In the genomic region with DNA sequence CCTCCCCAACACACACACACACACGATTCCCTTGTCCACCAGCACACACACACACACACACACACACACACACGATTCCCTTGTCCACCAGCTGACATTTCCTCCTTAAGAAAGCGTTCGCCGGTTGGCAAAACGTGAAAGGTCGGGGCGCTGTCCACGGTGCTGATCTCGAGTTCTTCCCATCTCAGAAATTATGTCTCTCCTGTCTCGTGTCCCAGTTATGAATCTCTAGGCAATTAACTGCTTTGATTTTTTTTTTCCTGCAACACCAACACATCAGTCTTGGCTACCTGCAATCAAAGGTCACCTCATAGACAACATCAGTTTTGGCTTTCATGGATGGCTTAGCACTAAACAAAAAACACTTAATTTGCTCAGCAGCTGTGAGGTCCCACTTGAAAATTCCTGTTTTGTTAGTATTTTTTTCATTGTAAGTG, we compare ENCODE assay signal across 8 cellular contexts. TPM values are rescaled to one million over a fixed set of nuclear protein-coding genes. Genes with fewer than 3 reads are reported as not detected.
A peak's percentile ranks its signal among the peaks of the same experiment; 100 is the strongest.
DNase-seq lines count a peak whose midpoint lies in the region; ATAC-seq and TF ChIP-seq lines count a peak whose summit lies in the region.

No MANE protein-coding gene starts in this region.

- no CpG with 5 or more reads among the region's 11 CpGs for WGBS in trophoblast cell (ENCODE audit: extremely low coverage, insufficient coverage, insufficient read length)

- no peaks in the 10 kb centered on the region for H3K36me3 ChIP-seq in trophoblast cell (ENCODE audit: control insufficient read depth in 1 of 2, insufficient read depth in 2 of 2, low read length in 2 of 2)

- peak; percentile 10 to 55 (median 24) for DNase-seq in CD4-positive, alpha-beta T cell
- DNase-seq in HuH-7 (ENCODE audit: low spot score): peak; percentile 45
- DNase-seq in activated CD4-positive, alpha-beta memory T cell treated with anti-CD3 and anti-CD28 coated beads for 36 hours: peak; percentile 64
- DNase-seq in fibroblast of gingiva (ENCODE audit: low read depth): peak; percentile 26
- peak; percentile 31 to 73 for DNase-seq in trophoblast cell
- no peak for DNase-seq in SIG-M5 (lab: John Stamatoyannopoulos, UW)

- intact Hi-C loops in CD4-positive, alpha-beta T cell (cut with DNase I, micrococcal nuclease): no loop called here
- intact Hi-C loops in activated CD4-positive, alpha-beta memory T cell treated with anti-CD3 and anti-CD28 coated beads for 36 hours (cut with micrococcal nuclease): no loop called here

- H3K36me3 Mint-ChIP-seq in CD4-positive, alpha-beta T cell (ENCODE audit: low read depth): no peaks in the 10 kb centered on the region
- H3K36me3 Mint-ChIP-seq in activated CD4-positive, alpha-beta memory T cell treated with anti-CD3 and anti-CD28 coated beads for 36 hours: peaks cover 4% of the 10 kb centered on the region

- CTCF ChIA-PET in CD4-positive, alpha-beta T cell (lab: Charles Lee): no interaction called here
- CTCF ChIA-PET in activated CD4-positive, alpha-beta memory T cell treated with anti-CD3 and anti-CD28 coated beads for 36 hours (lab: Charles Lee): interaction anchor here (1.4 kb wide), 1 partner anchor 14 kb away, joined by 5 read pairs; no protein-coding TSS in a partner anchor

- H3K79me1 ChIP-seq in trophoblast cell (ENCODE audit: low read length): no peaks in the 10 kb centered on the region

- no peak overlapping the region for H2AFZ ChIP-seq in trophoblast cell (ENCODE audit: insufficient read depth, low read length, poor library complexity)

- H3K27me3 ChIP-seq in CD4-positive, alpha-beta T cell (ENCODE audit: control insufficient read depth, insufficient read depth, low read length): peaks cover 78% of the 10 kb centered on the region
- H3K27me3 ChIP-seq in trophoblast cell (ENCODE audit: insufficient read depth, low read length): peaks cover 30% of the 10 kb centered on the region

- H3K4me3 Mint-ChIP-seq in CD4-positive, alpha-beta T cell: peak overlapping the region; percentile 34
- H3K4me3 Mint-ChIP-seq in activated CD4-positive, alpha-beta memory T cell treated with anti-CD3 and anti-CD28 coated beads for 36 hours: peak overlapping the region; percentile 23

- no peak overlapping the region for H2BK12ac ChIP-seq in trophoblast cell (ENCODE audit: low read length)

- H3K23ac ChIP-seq in trophoblast cell (ENCODE audit: low read length): no peak overlapping the region

- no peak overlapping the region for H3K4me2 ChIP-seq in trophoblast cell (ENCODE audit: low read length)

- peaks cover 7 to 19% of the 10 kb centered on the region in 2 experiments for H3K4me1 ChIP-seq in trophoblast cell (ENCODE audit: control insufficient read depth in 1 of 2, insufficient read depth in 2 of 2, low read length in 2 of 2)

- no peak overlapping the region for H3K4ac ChIP-seq in trophoblast cell (ENCODE audit: low read depth, low read length)

- no peak overlapping the region for H2BK5ac ChIP-seq in trophoblast cell (ENCODE audit: low read depth, low read length, poor library complexity)

- H3K27me3 Mint-ChIP-seq in CD4-positive, alpha-beta T cell: peaks cover 73% of the 10 kb centered on the region
- H3K27me3 Mint-ChIP-seq in activated CD4-positive, alpha-beta memory T cell treated with anti-CD3 and anti-CD28 coated beads for 36 hours: peaks cover 57% of the 10 kb centered on the region

- H3K14ac ChIP-seq in trophoblast cell (ENCODE audit: low read length): no peak overlapping the region

- peaks cover 11% of the 10 kb centered on the region for H3K4me1 Mint-ChIP-seq in CD4-positive, alpha-beta T cell (ENCODE audit: low read depth)
- H3K4me1 Mint-ChIP-seq in activated CD4-positive, alpha-beta memory T cell treated with anti-CD3 and anti-CD28 coated beads for 36 hours (ENCODE audit: low read depth): peaks cover 7% of the 10 kb centered on the region

- H3K4me3 ChIP-seq in trophoblast cell (ENCODE audit: low read depth, low read length): no peak overlapping the region

- no peak for ATAC-seq in CD4-positive, alpha-beta T cell (ENCODE audit: poor library complexity)
- ATAC-seq in GM18907 (IDR thresholded peaks at IDR 0.05; ENCODE audit: unreplicated experiment) (no peak), HG03097 (IDR thresholded peaks at IDR 0.05; ENCODE audit: low FRiP score, unreplicated experiment) (no peak)

- H3K18ac ChIP-seq in trophoblast cell (ENCODE audit: low read length): no peak overlapping the region

- TF ChIP-seq CTCF in CD4-positive, alpha-beta T cell (IDR thresholded peaks at IDR 0.05): no peak

- no peak overlapping the region for H2AK5ac ChIP-seq in trophoblast cell (ENCODE audit: low read length)

- H4K12ac ChIP-seq in trophoblast cell (ENCODE audit: low read depth, low read length): no peak overlapping the region

- no peak overlapping the region for H3K9ac ChIP-seq in trophoblast cell (ENCODE audit: low read length)

- no peak overlapping the region for H4K8ac ChIP-seq in trophoblast cell (ENCODE audit: low read depth, low read length)

- H4K91ac ChIP-seq in trophoblast cell (ENCODE audit: low read depth, low read length): no peak overlapping the region

- no peak overlapping the region for H3K27ac Mint-ChIP-seq in CD4-positive, alpha-beta T cell
- H3K27ac Mint-ChIP-seq in activated CD4-positive, alpha-beta memory T cell treated with anti-CD3 and anti-CD28 coated beads for 36 hours: no peak overlapping the region

- H3K9me3 ChIP-seq in CD4-positive, alpha-beta T cell (ENCODE audit: control insufficient read depth, low read length): no peaks in the 10 kb centered on the region
- peaks cover 9% of the 10 kb centered on the region for H3K9me3 ChIP-seq in trophoblast cell (ENCODE audit: insufficient read depth, low read depth, low read length)

- H3K79me2 ChIP-seq in trophoblast cell (ENCODE audit: control insufficient read depth, insufficient read depth, low read length, poor library complexity): no peaks in the 10 kb centered on the region

- H3K27ac ChIP-seq in CD4-positive, alpha-beta T cell (ENCODE audit: low read depth, low read length): no peak overlapping the region
- no peak overlapping the region for H3K27ac ChIP-seq in trophoblast cell (ENCODE audit: low read depth, low read length)

- H3K9me3 Mint-ChIP-seq in CD4-positive, alpha-beta T cell: peaks cover 7% of the 10 kb centered on the region
- peaks cover 3% of the 10 kb centered on the region for H3K9me3 Mint-ChIP-seq in activated CD4-positive, alpha-beta memory T cell treated with anti-CD3 and anti-CD28 coated beads for 36 hours

- POLR2A ChIA-PET in CD4-positive, alpha-beta T cell (lab: Charles Lee): no interaction called here
- POLR2A ChIA-PET in activated CD4-positive, alpha-beta memory T cell treated with anti-CD3 and anti-CD28 coated beads for 36 hours (lab: Charles Lee): no interaction called here

- H2BK120ac ChIP-seq in trophoblast cell (ENCODE audit: insufficient read depth, low read length, poor library complexity): no peak overlapping the region

RNA-seq across cellular contexts. Expression of a gene that starts 1.9 kb away (rescaled TPM):
- total RNA-seq in CD4-positive, alpha-beta T cell: not detected
- total RNA-seq in activated CD4-positive, alpha-beta memory T cell treated with anti-CD3 and anti-CD28 coated beads for 36 hours: under 1 TPM; 0.14 to 0.15 TPM
- 3.1 and 3.4 TPM in 2 replicates for polyA plus RNA-seq in trophoblast cell (2013)

RNA-seq across cellular contexts. Expression of a gene that starts 33.2 kb away (rescaled TPM):
- total RNA-seq in CD4-positive, alpha-beta T cell: not detected
- total RNA-seq in activated CD4-positive, alpha-beta memory T cell treated with anti-CD3 and anti-CD28 coated beads for 36 hours: under 1 TPM in 1 of 2 experiments, not detected in 1; 0.10 TPM
- polyA plus RNA-seq in trophoblast cell (2013): not detected in 2 replicates
